ENCODE assay signal across 16 cellular contexts in the genomic region with DNA sequence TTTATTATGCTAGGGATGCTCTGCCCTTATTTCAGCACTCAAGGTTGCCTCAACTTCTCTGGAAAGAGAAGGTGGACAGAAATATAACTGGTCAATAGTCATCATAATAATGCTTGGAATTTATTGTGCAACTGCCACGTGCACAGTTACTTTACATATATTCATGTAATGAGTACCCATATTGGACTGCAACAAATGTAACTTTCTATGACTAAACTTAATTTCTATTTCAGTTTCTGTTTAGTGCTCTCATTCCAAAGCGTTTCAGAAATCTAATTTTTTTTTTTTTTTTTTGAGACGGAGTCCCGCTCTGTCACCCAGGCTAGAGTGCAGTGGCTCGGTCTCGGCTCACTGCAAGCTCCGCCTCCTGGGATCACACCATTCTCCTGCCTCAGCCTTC. TPM values are rescaled to one million over a fixed set of nuclear protein-coding genes. Genes with fewer than 3 reads are reported as not detected.
DNase-seq lines count a peak whose midpoint lies in the region; ATAC-seq and TF ChIP-seq lines count a peak whose summit lies in the region.
"Had no signal": no experiment of that assay in that cellular context is flagged by ENCODE, and none has a peak within 500 bp of the region (broad histone marks: within the 10 kb centered on the region; RNA-seq: fewer than 3 reads in every experiment).

No MANE protein-coding gene starts in this region.

- H3K4me1 Mint-ChIP-seq in natural killer cell treated with Interleukin-12 subunit alpha and Interleukin-12 subunit beta and Interleukin-15 and Interleukin-18, amount 100 ng/mL, for 72 hours (ENCODE audit: low read depth in 2 of 2) = peaks cover 32 to 43% of the 10 kb centered on the region in 2 donors
- no peaks in the 10 kb centered on the region for H3K4me1 Mint-ChIP-seq in natural killer cell
- peaks cover 30% of the 10 kb centered on the region for H3K4me1 Mint-ChIP-seq in neural progenitor cell

- ATAC-seq in natural killer cell treated with Interleukin-12 subunit alpha and Interleukin-12 subunit beta and Interleukin-15 and Interleukin-18, amount 100 ng/mL, for 72 hours = peak; percentile 57 to 82
- ATAC-seq in natural killer cell = no peak
- peak; percentile 34 for ATAC-seq in GM21825 (IDR thresholded peaks at IDR 0.05; ENCODE audit: unreplicated experiment)
- peak; percentile 59 for ATAC-seq in HG03432 (IDR thresholded peaks at IDR 0.05; ENCODE audit: unreplicated experiment)
- no peak for ATAC-seq in lower lobe of right lung
- ATAC-seq: foreskin keratinocyte, left cardiac atrium had no signal

- peak overlapping the region in 1 of 2 donors; percentile 80 for H3K27ac Mint-ChIP-seq in natural killer cell treated with Interleukin-12 subunit alpha and Interleukin-12 subunit beta and Interleukin-15 and Interleukin-18, amount 100 ng/mL, for 72 hours
- no peak overlapping the region for H3K27ac Mint-ChIP-seq in natural killer cell
- H3K27ac Mint-ChIP-seq in neural progenitor cell = no peak overlapping the region

- H3K79me1 ChIP-seq in neuronal stem cell (ENCODE audit: low read depth, low read length) = no peaks in the 10 kb centered on the region

- H3K23ac ChIP-seq in neuronal stem cell (ENCODE audit: low read depth, low read length, poor library complexity) = no peak overlapping the region

- H3K27me3 ChIP-seq in neuronal stem cell (ENCODE audit: control insufficient read depth in 3 of 3, insufficient read depth in 3 of 3, low read depth in 1 of 3, low read length in 3 of 3) = no peaks in the 10 kb centered on the region
- H3K27me3 ChIP-seq in neural progenitor cell = peaks cover 5% of the 10 kb centered on the region
- no peaks in the 10 kb centered on the region for H3K27me3 ChIP-seq in lower lobe of right lung (ENCODE audit: low read depth)
- H3K27me3 ChIP-seq: ascending aorta, foreskin keratinocyte had no signal

- H3K9ac ChIP-seq in neuronal stem cell (ENCODE audit: low read depth, low read length, poor library complexity) (no peak overlapping the region), neural progenitor cell (no peak overlapping the region)

- H3K9me3 Mint-ChIP-seq in natural killer cell treated with Interleukin-12 subunit alpha and Interleukin-12 subunit beta and Interleukin-15 and Interleukin-18, amount 100 ng/mL, for 72 hours = no peaks in the 10 kb centered on the region
- H3K9me3 Mint-ChIP-seq in natural killer cell (no peaks in the 10 kb centered on the region), neural progenitor cell (peaks cover 2% of the 10 kb centered on the region)

- no peak for DNase-seq in natural killer cell treated with Interleukin-12 subunit alpha and Interleukin-12 subunit beta and Interleukin-15 and Interleukin-18, amount 100 ng/mL, for 72 hours (ENCODE audit: low spot score)
- DNase-seq in natural killer cell (no peak), neuronal stem cell (ENCODE audit: low spot score) (no peak), neural progenitor cell (ENCODE audit: low spot score) (no peak), lower lobe of right lung (no peak), NCI-H226 (no peak)
- DNase-seq: DMS 273 treated with DMSO at 0.1 percent for 48 hours, foreskin keratinocyte, left cardiac atrium, NCI-H1048, NCI-H345, T-helper 9 cell had no signal

- H3K4ac ChIP-seq in neuronal stem cell (ENCODE audit: low read length) = no peak overlapping the region

- no peak overlapping the region for H2AFZ ChIP-seq in neuronal stem cell (ENCODE audit: low read length)
- H2AFZ ChIP-seq in neural progenitor cell (replicated peaks) = no peak overlapping the region

- H2BK15ac ChIP-seq in neuronal stem cell (ENCODE audit: low read length) = no peak overlapping the region

- H3K9me3 ChIP-seq in neuronal stem cell (replicated peaks in 1 of 2; ENCODE audit: control insufficient read depth in 2 of 2, insufficient read depth in 1 of 2, low read depth in 1 of 2, low read length in 2 of 2) (peaks cover 0 to 9% of the 10 kb centered on the region in 2 donors), neural progenitor cell (ENCODE audit: low read depth) (no peaks in the 10 kb centered on the region), lower lobe of right lung (no peaks in the 10 kb centered on the region)
- H3K9me3 ChIP-seq: ascending aorta had no signal

- H3F3A ChIP-seq in neural progenitor cell (ENCODE audit: low read depth) = peaks cover 8% of the 10 kb centered on the region

- WGBS in neuronal stem cell (ENCODE audit: extremely low coverage in 2 of 2, insufficient read length in 2 of 2, insufficient replicate concordance in 1 of 2), 2 donors = no CpG with 5 or more reads among the region's 7 CpGs

- no peak overlapping the region for H3K4me3 ChIP-seq in neuronal stem cell (ENCODE audit: low read length in 2 of 2)
- H3K4me3 ChIP-seq in neural progenitor cell = no peak overlapping the region
- H3K4me3 ChIP-seq in lower lobe of right lung = no peak overlapping the region
- H3K4me3 ChIP-seq: ascending aorta had no signal

- H2BK5ac ChIP-seq in neuronal stem cell (ENCODE audit: low read length) = no peak overlapping the region

- H3K18ac ChIP-seq in neuronal stem cell (ENCODE audit: low read length) = no peak overlapping the region

- intact Hi-C loops in natural killer cell (cut with micrococcal nuclease) (no loop called here), lower lobe of right lung (cut with DNase I) (no loop called here)

- H3K4me2 ChIP-seq in neuronal stem cell (ENCODE audit: insufficient read depth, low read length, poor library complexity, severe bottlenecking) (no peak overlapping the region), neural progenitor cell (no peak overlapping the region)

- H3K36me3 Mint-ChIP-seq in natural killer cell treated with Interleukin-12 subunit alpha and Interleukin-12 subunit beta and Interleukin-15 and Interleukin-18, amount 100 ng/mL, for 72 hours = peaks cover 5% of the 10 kb centered on the region
- no peaks in the 10 kb centered on the region for H3K36me3 Mint-ChIP-seq in natural killer cell
- H3K36me3 Mint-ChIP-seq in neural progenitor cell = no peaks in the 10 kb centered on the region

- H3K27me3 Mint-ChIP-seq in natural killer cell treated with Interleukin-12 subunit alpha and Interleukin-12 subunit beta and Interleukin-15 and Interleukin-18, amount 100 ng/mL, for 72 hours = peaks cover 5 to 6% of the 10 kb centered on the region in 2 donors
- H3K27me3 Mint-ChIP-seq in natural killer cell (ENCODE audit: low read depth in 2 of 2) (peaks cover 10 to 21% of the 10 kb centered on the region in 2 donors), neural progenitor cell (ENCODE audit: insufficient read depth, low read depth) (peaks cover 4% of the 10 kb centered on the region)

- no peaks in the 10 kb centered on the region for H3K36me3 ChIP-seq in neuronal stem cell (replicated peaks in 1 of 2; ENCODE audit: control insufficient read depth in 2 of 2, insufficient read depth in 2 of 2, low read length in 2 of 2)
- no peaks in the 10 kb centered on the region for H3K36me3 ChIP-seq in neural progenitor cell
- no peaks in the 10 kb centered on the region for H3K36me3 ChIP-seq in lower lobe of right lung
- H3K36me3 ChIP-seq: ascending aorta had no signal

- no peak overlapping the region for H3K14ac ChIP-seq in neuronal stem cell (ENCODE audit: low read length)

- no peak overlapping the region for H3K27ac ChIP-seq in neuronal stem cell (replicated peaks; ENCODE audit: low read length)
- no peak overlapping the region for H3K27ac ChIP-seq in neural progenitor cell
- H3K27ac ChIP-seq in lower lobe of right lung = no peak overlapping the region
- H3K27ac ChIP-seq: ascending aorta, foreskin keratinocyte had no signal

- no peak overlapping the region for H2BK120ac ChIP-seq in neuronal stem cell (ENCODE audit: low read depth, low read length)

- no peaks in the 10 kb centered on the region for H3K79me2 ChIP-seq in neural progenitor cell (ENCODE audit: low read depth)

- no peak overlapping the region for H4K91ac ChIP-seq in neuronal stem cell (ENCODE audit: low read depth, low read length, poor library complexity)

- no peak overlapping the region for H2BK12ac ChIP-seq in neuronal stem cell (ENCODE audit: low read length)

- TF ChIP-seq CTCF in natural killer cell (IDR thresholded peaks at IDR 0.05) (no peak), neural progenitor cell (IDR thresholded peaks at IDR 0.05) (no peak), lower lobe of right lung (IDR thresholded peaks at IDR 0.05) (no peak)

- H3K4me3 Mint-ChIP-seq in natural killer cell treated with Interleukin-12 subunit alpha and Interleukin-12 subunit beta and Interleukin-15 and Interleukin-18, amount 100 ng/mL, for 72 hours = no peak overlapping the region
- H3K4me3 Mint-ChIP-seq in natural killer cell (no peak overlapping the region), neural progenitor cell (no peak overlapping the region)
- H3K4me3 Mint-ChIP-seq: neural crest cell had no signal

- H4K20me1 ChIP-seq in neural progenitor cell (ENCODE audit: low read depth) = no peaks in the 10 kb centered on the region

- peaks cover 10 to 19% of the 10 kb centered on the region in 2 donors for H3K4me1 ChIP-seq in neuronal stem cell (ENCODE audit: control insufficient read depth in 2 of 2, insufficient read depth in 1 of 2, low read depth in 1 of 2, low read length in 2 of 2)
- H3K4me1 ChIP-seq in neural progenitor cell = peaks cover 11% of the 10 kb centered on the region
- peaks cover 11% of the 10 kb centered on the region for H3K4me1 ChIP-seq in lower lobe of right lung
- H3K4me1 ChIP-seq: ascending aorta had no signal

- no peak overlapping the region for H2AK5ac ChIP-seq in neuronal stem cell (ENCODE audit: low read depth, low read length)

- H4K8ac ChIP-seq in neuronal stem cell (ENCODE audit: low read depth, low read length) = no peak overlapping the region

RNA-seq across cellular contexts. Expression of a gene that starts 28.3 kb away (rescaled TPM):
- total RNA-seq in natural killer cell treated with Interleukin-12 subunit alpha and Interleukin-12 subunit beta and Interleukin-15 and Interleukin-18, amount 100 ng/mL, for 72 hours = 100 to 1,000 TPM in 1 of 2 donors, 10 to 100 TPM in 1; 31.4 to 124 TPM
- total RNA-seq in natural killer cell (100 to 1,000 TPM in 1 of 3 donors, 10 to 100 TPM in 2; 54.8 to 110 (median 64.3) TPM), neural progenitor cell (ENCODE audit: low replicate concordance) (0.80 and 1.5 TPM in 2 replicates), lower lobe of right lung (25.0 TPM)
- polyA plus RNA-seq in neuronal stem cell (2013, experiment 1 of 2) = 2.3 TPM
- polyA plus RNA-seq in neuronal stem cell (2013, experiment 2 of 2) = 2.5 TPM

Comparison
In these comparisons a context has a peak if more than half of its experiments do, and no peak if none do; other contexts are left out.
1. ATAC-seq: peak in natural killer cell treated with Interleukin-12 subunit alpha and Interleukin-12 subunit beta and Interleukin-15 and Interleukin-18, amount 100 ng/mL, for 72 hours (2 of 2), GM21825 (single experiment) and HG03432 (single experiment); none in natural killer cell (0 of 3) and lower lobe of right lung (0 of 2).
2. RNA of a gene that starts 28.3 kb away (total RNA-seq): 31.4 to 124 TPM in natural killer cell treated with Interleukin-12 subunit alpha and Interleukin-12 subunit beta and Interleukin-15 and Interleukin-18, amount 100 ng/mL, for 72 hours, 54.8 to 110 TPM in natural killer cell and 25.0 TPM in lower lobe of right lung (single experiment); 0.80 to 1.5 TPM in neural progenitor cell; every median in the first group is over 10 times any median in the second.